8 cellular contexts compared by ENCODE assay signal in the genomic region with DNA sequence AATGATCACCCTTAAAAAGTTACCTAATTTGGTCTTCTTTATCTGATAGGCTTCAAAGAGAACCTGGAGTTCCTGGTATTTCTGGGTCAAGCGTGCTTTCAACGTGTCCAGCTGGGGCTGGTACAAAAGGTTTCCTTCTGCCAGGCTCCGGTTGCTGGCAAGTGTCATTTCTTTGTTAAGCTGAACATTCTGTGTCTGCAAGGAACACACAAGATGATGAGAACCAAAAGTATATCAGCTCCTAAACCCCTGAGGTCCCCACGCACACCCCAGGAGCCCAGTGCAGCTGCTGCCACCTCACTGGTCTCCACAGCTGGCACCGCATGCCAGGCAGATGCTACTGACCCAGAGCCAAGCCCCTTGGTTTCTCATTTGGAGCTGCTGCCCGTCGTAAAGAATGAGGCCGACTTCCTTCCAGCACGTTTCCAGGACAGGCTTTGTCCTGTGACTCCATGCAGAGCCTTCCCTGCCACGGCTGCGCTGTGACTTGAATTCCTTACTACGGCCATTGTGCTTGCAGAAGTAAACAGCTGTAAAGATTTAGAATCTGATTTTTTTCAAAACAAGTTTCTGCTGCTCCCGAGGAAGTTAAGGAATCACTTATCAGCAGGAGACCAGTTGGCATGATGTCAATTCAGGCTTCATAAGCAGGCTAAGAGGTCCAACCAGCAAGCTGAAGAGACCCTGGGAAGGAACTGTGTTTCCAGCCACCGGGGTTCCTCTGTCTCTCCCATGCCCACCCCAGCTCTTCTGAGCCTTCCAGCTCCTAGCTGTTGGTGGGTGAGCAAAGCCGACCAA. TPM values are rescaled to one million over a fixed set of nuclear protein-coding genes. Genes with fewer than 3 reads are reported as not detected.
DNase-seq lines count a peak whose midpoint lies in the region; ATAC-seq lines count a peak whose summit lies in the region.

No MANE protein-coding gene starts in this region.

- H3K27me3 ChIP-seq in HAP-1 (ENCODE audit: low read depth) = no peaks in the 10 kb centered on the region
- peaks cover 60% of the 10 kb centered on the region for H3K27me3 ChIP-seq in iPS-15b (ENCODE audit: control insufficient read depth, insufficient read depth, low read length)

- no peaks in the 10 kb centered on the region for H3K9me3 Mint-ChIP-seq in activated T-helper 17 cell treated with anti-CD3 and anti-CD28 coated beads, Interleukin-2, amount 50 U/mL, for 72 hours
- H3K9me3 Mint-ChIP-seq in stimulated activated effector memory CD8-positive, alpha-beta T cell treated with anti-CD3 and anti-CD28 coated beads, Interleukin-12 subunit alpha, Interleukin-12 subunit beta, amount 100 ng/mL, for 72 hours = no peaks in the 10 kb centered on the region

- ATAC-seq in activated T-helper 17 cell treated with anti-CD3 and anti-CD28 coated beads, Interleukin-2, amount 50 U/mL, for 72 hours (replicated peaks) = no peak
- no peak for ATAC-seq in stimulated activated effector memory CD8-positive, alpha-beta T cell treated with anti-CD3 and anti-CD28 coated beads, Interleukin-12 subunit alpha, Interleukin-12 subunit beta, amount 100 ng/mL, for 72 hours

- H3K27me3 Mint-ChIP-seq in activated T-helper 17 cell treated with anti-CD3 and anti-CD28 coated beads, Interleukin-2, amount 50 U/mL, for 72 hours = no peaks in the 10 kb centered on the region

- in situ Hi-C loops in HAP-1 (cut with MboI; ENCODE audit: low sequenced_read_pairs) = no loop called here

- no peak overlapping the region for H3K9ac ChIP-seq in iPS-15b (ENCODE audit: low read depth, low read length)

- peak overlapping the region; percentile 69 for H3K4me3 Mint-ChIP-seq in activated T-helper 17 cell treated with anti-CD3 and anti-CD28 coated beads, Interleukin-2, amount 50 U/mL, for 72 hours
- peak overlapping the region; percentile 62 for H3K4me3 Mint-ChIP-seq in stimulated activated effector memory CD8-positive, alpha-beta T cell treated with anti-CD3 and anti-CD28 coated beads, Interleukin-12 subunit alpha, Interleukin-12 subunit beta, amount 100 ng/mL, for 72 hours

- H3K27ac Mint-ChIP-seq in activated T-helper 17 cell treated with anti-CD3 and anti-CD28 coated beads, Interleukin-2, amount 50 U/mL, for 72 hours = peak overlapping the region; percentile 30
- no peak overlapping the region for H3K27ac Mint-ChIP-seq in stimulated activated effector memory CD8-positive, alpha-beta T cell treated with anti-CD3 and anti-CD28 coated beads, Interleukin-12 subunit alpha, Interleukin-12 subunit beta, amount 100 ng/mL, for 72 hours

- H3K4me3 ChIP-seq in HAP-1 = peak overlapping the region; percentile 15; the same call in 1 of the 2 replicates
- H3K4me3 ChIP-seq in iPS-15b (ENCODE audit: low read depth, low read length) = peak overlapping the region; percentile 28

- H3K36me3 Mint-ChIP-seq in activated T-helper 17 cell treated with anti-CD3 and anti-CD28 coated beads, Interleukin-2, amount 50 U/mL, for 72 hours (ENCODE audit: low read depth) = peaks cover 60% of the 10 kb centered on the region
- H3K36me3 Mint-ChIP-seq in stimulated activated effector memory CD8-positive, alpha-beta T cell treated with anti-CD3 and anti-CD28 coated beads, Interleukin-12 subunit alpha, Interleukin-12 subunit beta, amount 100 ng/mL, for 72 hours = peaks cover 73% of the 10 kb centered on the region

- H3K9me3 ChIP-seq in HAP-1 (no peaks in the 10 kb centered on the region), iPS-15b (ENCODE audit: control insufficient read depth, insufficient read depth, low read length) (no peaks in the 10 kb centered on the region)

- H3K36me3 ChIP-seq in HAP-1 (replicated peaks) = peaks cover 50% of the 10 kb centered on the region
- peaks cover 39% of the 10 kb centered on the region for H3K36me3 ChIP-seq in iPS-15b (ENCODE audit: control insufficient read depth, insufficient read depth, low read length)

- no peak for DNase-seq in HAP-1 (ENCODE audit: low spot score in 2 of 2)
- no peak for DNase-seq in stimulated activated effector memory CD8-positive, alpha-beta T cell treated with anti-CD3 and anti-CD28 coated beads, Interleukin-12 subunit alpha, Interleukin-12 subunit beta, amount 100 ng/mL, for 72 hours (ENCODE audit: low spot score in 2 of 2)
- no peak for DNase-seq in NCI-H82 (lab: John Stamatoyannopoulos, UW)
- DNase-seq in NCI-H2196 treated with DMSO at 0.1 percent for 48 hours (lab: John Stamatoyannopoulos, UW; ENCODE audit: unreplicated experiment) = no peak
- no peak for DNase-seq in T-helper 9 cell
- no peak for DNase-seq in activated CD8-positive, alpha-beta memory T cell treated with anti-CD3 and anti-CD28 coated beads for 24 hours

- H3K4me1 ChIP-seq in HAP-1 (peaks cover 46% of the 10 kb centered on the region), iPS-15b (ENCODE audit: control insufficient read depth, insufficient read depth, low read length) (peaks cover 35% of the 10 kb centered on the region)

- peaks cover 27% of the 10 kb centered on the region for H3K4me1 Mint-ChIP-seq in activated T-helper 17 cell treated with anti-CD3 and anti-CD28 coated beads, Interleukin-2, amount 50 U/mL, for 72 hours
- H3K4me1 Mint-ChIP-seq in stimulated activated effector memory CD8-positive, alpha-beta T cell treated with anti-CD3 and anti-CD28 coated beads, Interleukin-12 subunit alpha, Interleukin-12 subunit beta, amount 100 ng/mL, for 72 hours = peaks cover 62% of the 10 kb centered on the region

RNA-seq across cellular contexts. Expression of a gene that starts 24.9 kb away (rescaled TPM):
- 10 to 100 TPM; 10.5 to 17.0 TPM for total RNA-seq in activated T-helper 17 cell treated with anti-CD3 and anti-CD28 coated beads, Interleukin-2, amount 50 U/mL, for 72 hours

RNA-seq across cellular contexts. Expression of a gene that starts 35.8 kb away (rescaled TPM):
- total RNA-seq in activated T-helper 17 cell treated with anti-CD3 and anti-CD28 coated beads, Interleukin-2, amount 50 U/mL, for 72 hours = 10 to 100 TPM; 14.7 to 23.3 TPM
